Comparison of ENCODE assay signal across 8 cellular contexts in genomic region chr2:59232394-59233165, GRCh38.
DNase-seq lines count a peak whose midpoint lies in the region; ATAC-seq lines count a peak whose summit lies in the region.
"Had no signal": no experiment of that assay in that cellular context is flagged by ENCODE, and none has a peak within 500 bp of the region (broad histone marks: within the 10 kb centered on the region; RNA-seq: fewer than 3 reads in every experiment).

No MANE protein-coding gene starts in this region.

- H3K4me1 Mint-ChIP-seq in stimulated activated memory B cell treated with anti-CD40 and anti-IgM and Interleukin-4, amounts not matched to agents 10 μg/mL and 1 μg/mL and 100 μg/mL, for 72 hours: peaks cover 23% of the 10 kb centered on the region
- H3K4me1 Mint-ChIP-seq: T-cell had no signal

- no peaks in the 10 kb centered on the region for H3K9me3 Mint-ChIP-seq in stimulated activated memory B cell treated with anti-CD40 and anti-IgM and Interleukin-4, amounts not matched to agents 10 μg/mL and 1 μg/mL and 100 μg/mL, for 72 hours
- H3K9me3 Mint-ChIP-seq: T-cell had no signal

- H3K4me3 Mint-ChIP-seq in stimulated activated memory B cell treated with anti-CD40 and anti-IgM and Interleukin-4, amounts not matched to agents 10 μg/mL and 1 μg/mL and 100 μg/mL, for 72 hours: peak overlapping the region; percentile 11
- H3K4me3 Mint-ChIP-seq: T-cell had no signal

- peaks cover 8% of the 10 kb centered on the region for H3K27me3 Mint-ChIP-seq in stimulated activated memory B cell treated with anti-CD40 and anti-IgM and Interleukin-4, amounts not matched to agents 10 μg/mL and 1 μg/mL and 100 μg/mL, for 72 hours
- H3K27me3 Mint-ChIP-seq: T-cell had no signal

- no peak for DNase-seq in stimulated activated CD4-positive, alpha-beta T cell treated with anti-CD3 and anti-CD28 coated beads, Interleukin-15, amount 100 ng/mL, for 24 hours
- DNase-seq in AG08396 (ENCODE audit: low spot score): no peak
- DNase-seq in A172 (ENCODE audit: low spot score): no peak
- DNase-seq: T-cell had no signal

- H3K27ac Mint-ChIP-seq in stimulated activated memory B cell treated with anti-CD40 and anti-IgM and Interleukin-4, amounts not matched to agents 10 μg/mL and 1 μg/mL and 100 μg/mL, for 72 hours: peak overlapping the region; percentile 57
- H3K27ac Mint-ChIP-seq: T-cell had no signal

- H3K36me3 Mint-ChIP-seq in stimulated activated memory B cell treated with anti-CD40 and anti-IgM and Interleukin-4, amounts not matched to agents 10 μg/mL and 1 μg/mL and 100 μg/mL, for 72 hours: no peaks in the 10 kb centered on the region
- H3K36me3 Mint-ChIP-seq: T-cell had no signal

- peak; percentile 93 for ATAC-seq in GM19324 (IDR thresholded peaks at IDR 0.05; ENCODE audit: low FRiP score, unreplicated experiment)
- peak; percentile 87 for ATAC-seq in HG02623 (IDR thresholded peaks at IDR 0.05; ENCODE audit: unreplicated experiment)
- ATAC-seq in HG03442 (IDR thresholded peaks at IDR 0.05; ENCODE audit: unreplicated experiment): peak; percentile 84
- ATAC-seq in stimulated activated memory B cell treated with anti-CD40 and anti-IgM and Interleukin-4, amounts not matched to agents 10 μg/mL and 1 μg/mL and 100 μg/mL, for 72 hours: peak; percentile 89
- ATAC-seq: T-cell had no signal
